In genomic region chr17:44451016-44451415, GRCh38 we compare ENCODE assay signal across 1 cellular context.
TF ChIP-seq lines count a peak whose summit lies in the region.

No MANE protein-coding gene starts in this region.

TF ChIP-seq in GM23338, 12 proteins besides CTCF, POLR2A, EP300 and RAD21 (continued from another document):
- TF ChIP-seq, protein P1, sequence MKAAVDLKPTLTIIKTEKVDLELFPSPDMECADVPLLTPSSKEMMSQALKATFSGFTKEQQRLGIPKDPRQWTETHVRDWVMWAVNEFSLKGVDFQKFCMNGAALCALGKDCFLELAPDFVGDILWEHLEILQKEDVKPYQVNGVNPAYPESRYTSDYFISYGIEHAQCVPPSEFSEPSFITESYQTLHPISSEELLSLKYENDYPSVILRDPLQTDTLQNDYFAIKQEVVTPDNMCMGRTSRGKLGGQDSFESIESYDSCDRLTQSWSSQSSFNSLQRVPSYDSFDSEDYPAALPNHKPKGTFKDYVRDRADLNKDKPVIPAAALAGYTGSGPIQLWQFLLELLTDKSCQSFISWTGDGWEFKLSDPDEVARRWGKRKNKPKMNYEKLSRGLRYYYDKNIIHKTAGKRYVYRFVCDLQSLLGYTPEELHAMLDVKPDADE (IDR thresholded peaks at IDR 0.05): no peak
- TF ChIP-seq NANOG (IDR thresholded peaks at IDR 0.05; ENCODE audit: borderline replicate concordance) (no peak), JUNB (IDR thresholded peaks at IDR 0.05; ENCODE audit: unreplicated experiment) (no peak), CREB1 (CRISPR knock-in tag; IDR thresholded peaks at IDR 0.05; ENCODE audit: low read depth) (no peak)
- TF ChIP-seq, protein P2, sequence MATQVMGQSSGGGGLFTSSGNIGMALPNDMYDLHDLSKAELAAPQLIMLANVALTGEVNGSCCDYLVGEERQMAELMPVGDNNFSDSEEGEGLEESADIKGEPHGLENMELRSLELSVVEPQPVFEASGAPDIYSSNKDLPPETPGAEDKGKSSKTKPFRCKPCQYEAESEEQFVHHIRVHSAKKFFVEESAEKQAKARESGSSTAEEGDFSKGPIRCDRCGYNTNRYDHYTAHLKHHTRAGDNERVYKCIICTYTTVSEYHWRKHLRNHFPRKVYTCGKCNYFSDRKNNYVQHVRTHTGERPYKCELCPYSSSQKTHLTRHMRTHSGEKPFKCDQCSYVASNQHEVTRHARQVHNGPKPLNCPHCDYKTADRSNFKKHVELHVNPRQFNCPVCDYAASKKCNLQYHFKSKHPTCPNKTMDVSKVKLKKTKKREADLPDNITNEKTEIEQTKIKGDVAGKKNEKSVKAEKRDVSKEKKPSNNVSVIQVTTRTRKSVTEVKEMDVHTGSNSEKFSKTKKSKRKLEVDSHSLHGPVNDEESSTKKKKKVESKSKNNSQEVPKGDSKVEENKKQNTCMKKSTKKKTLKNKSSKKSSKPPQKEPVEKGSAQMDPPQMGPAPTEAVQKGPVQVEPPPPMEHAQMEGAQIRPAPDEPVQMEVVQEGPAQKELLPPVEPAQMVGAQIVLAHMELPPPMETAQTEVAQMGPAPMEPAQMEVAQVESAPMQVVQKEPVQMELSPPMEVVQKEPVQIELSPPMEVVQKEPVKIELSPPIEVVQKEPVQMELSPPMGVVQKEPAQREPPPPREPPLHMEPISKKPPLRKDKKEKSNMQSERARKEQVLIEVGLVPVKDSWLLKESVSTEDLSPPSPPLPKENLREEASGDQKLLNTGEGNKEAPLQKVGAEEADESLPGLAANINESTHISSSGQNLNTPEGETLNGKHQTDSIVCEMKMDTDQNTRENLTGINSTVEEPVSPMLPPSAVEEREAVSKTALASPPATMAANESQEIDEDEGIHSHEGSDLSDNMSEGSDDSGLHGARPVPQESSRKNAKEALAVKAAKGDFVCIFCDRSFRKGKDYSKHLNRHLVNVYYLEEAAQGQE (IDR thresholded peaks at IDR 0.05; ENCODE audit: unreplicated experiment): no peak
